In genomic region chr2:24827321-24828261, GRCh38 we compare ENCODE assay signal across 8 cellular contexts. TPM values are rescaled to one million over a fixed set of nuclear protein-coding genes. Genes with fewer than 3 reads are reported as not detected.
DNase-seq lines count a peak whose midpoint lies in the region; ATAC-seq, FAIRE-seq and TF ChIP-seq lines count a peak whose summit lies in the region.

No MANE protein-coding gene starts in this region.

- no peaks in the 10 kb centered on the region for H4K20me1 ChIP-seq in OCI-LY3 (ENCODE audit: insufficient read depth, low read length)

- H3K9ac ChIP-seq in OCI-LY3 (ENCODE audit: low read length): no peak overlapping the region

- H2AFZ ChIP-seq in OCI-LY3 (ENCODE audit: low read depth, low read length): no peak overlapping the region

- H3K4me3 Mint-ChIP-seq in CD14-positive monocyte (no peak overlapping the region), naive B cell (no peak overlapping the region)

- H3K27ac Mint-ChIP-seq in CD14-positive monocyte (no peak overlapping the region), naive B cell (peak overlapping the region in 1 of 6 donors; percentile 69)

- intact Hi-C loops in CD14-positive monocyte (cut with micrococcal nuclease): loop anchor here (2.0 kb wide), 1 partner anchor 417 kb away; no protein-coding TSS in a partner anchor

- H3K36me3 Mint-ChIP-seq in CD14-positive monocyte (peaks cover 21 to 31% of the 10 kb centered on the region in 2 donors), naive B cell (peaks cover 2% of the 10 kb centered on the region in 2 donors)

- FAIRE-seq in HTR-8/SVneo (lab: Jason Lieb, UNC): peak; percentile 76

- DNase-seq in CD14-positive monocyte (ENCODE audit: low spot score): peak; percentile 71
- DNase-seq in HTR-8/SVneo (ENCODE audit: insufficient read length, low spot score): peak; percentile 90
- peak; percentile 57 for DNase-seq in activated T-cell treated with anti-CD3 and anti-CD28 coated beads for 1 hour (ENCODE audit: low read depth)
- peak; percentile 82 to 88 for DNase-seq in erythroblast (lab: John Stamatoyannopoulos, UW)
- peak; percentile 61 for DNase-seq in naive B cell
- DNase-seq in stimulated activated CD8-positive, alpha-beta memory T cell treated with anti-CD3 and anti-CD28 coated beads, Interleukin-7, amount 100 ng/mL, for 4 hours (ENCODE audit: low read depth in 2 of 2): peak; percentile 38 to 51

- H3K4me2 ChIP-seq in OCI-LY3 (ENCODE audit: low read length): no peak overlapping the region

- H3K27me3 ChIP-seq in OCI-LY3 (ENCODE audit: low read depth, low read length): no peaks in the 10 kb centered on the region

- H3K9me3 ChIP-seq in OCI-LY3 (ENCODE audit: insufficient read depth, low read length): no peaks in the 10 kb centered on the region

- H3K27me3 Mint-ChIP-seq in CD14-positive monocyte (ENCODE audit: low read depth in 3 of 3) (no peaks in the 10 kb centered on the region), naive B cell (no peaks in the 10 kb centered on the region)

- H3K79me2 ChIP-seq in OCI-LY3 (ENCODE audit: low read length): no peaks in the 10 kb centered on the region

- H3K36me3 ChIP-seq in OCI-LY3 (replicated peaks; ENCODE audit: low read depth, low read length): peaks cover 55% of the 10 kb centered on the region

- H3K27ac ChIP-seq in OCI-LY3 (ENCODE audit: low read length): no peak overlapping the region

- H3K4me1 Mint-ChIP-seq in CD14-positive monocyte: peaks cover 2% of the 10 kb centered on the region
- H3K4me1 Mint-ChIP-seq in naive B cell: peaks cover 0 to 3% (median 0%) of the 10 kb centered on the region in 3 donors

- H3K9me3 Mint-ChIP-seq in CD14-positive monocyte (no peaks in the 10 kb centered on the region), naive B cell (no peaks in the 10 kb centered on the region)

- ATAC-seq in GM19324 (IDR thresholded peaks at IDR 0.05; ENCODE audit: low FRiP score, unreplicated experiment) (peak; percentile 60), naive B cell (ENCODE audit: low read depth in 2 of 2) (peak; percentile 86 to 94)

- H3K4me1 ChIP-seq in OCI-LY3 (ENCODE audit: low read length): peaks cover 4% of the 10 kb centered on the region

- H3K4me3 ChIP-seq in OCI-LY3 (ENCODE audit: low read length): no peak overlapping the region

- peak; percentile 86 for TF ChIP-seq CTCF in CD14-positive monocyte (IDR thresholded peaks at IDR 0.05)
- peak; percentile 94 for TF ChIP-seq CTCF in OCI-LY3 (IDR thresholded peaks at IDR 0.05; ENCODE audit: low read depth, low read length)

- no peak for TF ChIP-seq POLR2A in erythroblast (IDR thresholded peaks at IDR 0.05; ENCODE audit: low read length)

RNA-seq across cellular contexts. Expression of gene CENPO, which starts 34.4 kb away (rescaled TPM):
- polyA plus RNA-seq in CD14-positive monocyte (1 to 10 TPM; 1.6 to 2.3 TPM), naive B cell (ENCODE audit: low read depth in 6 of 6) (1 to 10 TPM in 4 of 6 donors, under 1 TPM in 2; 0.56 to 4.5 (median 2.0) TPM)

RNA-seq across cellular contexts. Expression of gene PTRHD1, which starts 34.4 kb away (rescaled TPM):
- polyA plus RNA-seq in CD14-positive monocyte (10 to 100 TPM; 78.6 to 86.2 TPM), naive B cell (ENCODE audit: low read depth in 6 of 6) (10 to 100 TPM; 41.3 to 75.9 (median 49.2) TPM)
